4 cellular contexts compared by ENCODE assay signal in the genomic region with DNA sequence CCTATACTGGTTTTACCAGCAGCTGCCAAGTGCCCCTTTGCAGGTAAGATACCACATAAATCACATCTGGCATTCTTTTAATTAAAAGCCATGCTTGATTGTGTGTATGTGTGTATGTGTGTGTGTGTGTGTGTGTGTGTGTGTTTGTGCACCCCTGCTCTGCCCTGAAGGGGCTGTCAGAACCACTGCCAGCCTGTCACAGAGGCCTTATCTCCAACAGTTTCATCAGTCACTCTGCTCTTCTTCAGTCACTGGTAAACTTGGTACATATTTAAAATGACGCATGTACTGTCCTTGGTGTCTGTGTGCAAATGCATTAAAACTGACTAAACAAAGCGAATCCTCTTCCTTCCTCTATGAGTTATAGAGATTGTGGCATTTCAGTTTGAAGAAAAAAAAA. TPM values are rescaled to one million over a fixed set of nuclear protein-coding genes. Genes with fewer than 3 reads are reported as not detected.
"Had no signal": no experiment of that assay in that cellular context is flagged by ENCODE, and none has a peak within 500 bp of the region (broad histone marks: within the 10 kb centered on the region; RNA-seq: fewer than 3 reads in every experiment).

No MANE protein-coding gene starts in this region.

- H3K27ac Mint-ChIP-seq: GM23338, H9 had no signal

- H3K4me3 Mint-ChIP-seq: GM23338, H9 had no signal

- DNase-seq: H9, HCEC 1CT, IMR-90 had no signal

- H3K4me3 ChIP-seq: GM23338 had no signal

- H3K9me3 Mint-ChIP-seq: GM23338, H9 had no signal

- ATAC-seq: GM23338 had no signal

RNA-seq across cellular contexts. Expression of a gene that starts 19.0 kb away (rescaled TPM):
- total RNA-seq: IMR-90 had no signal
- polyA plus RNA-seq: GM23338, IMR-90 had no signal
